In genomic region chr17:73532441-73532901, GRCh38 we compare ENCODE assay signal across 14 cellular contexts.
DNase-seq lines count a peak whose midpoint lies in the region; ATAC-seq and TF ChIP-seq lines count a peak whose summit lies in the region.
"Had no signal": no experiment of that assay in that cellular context is flagged by ENCODE, and none has a peak within 500 bp of the region (broad histone marks: within the 10 kb centered on the region; RNA-seq: fewer than 3 reads in every experiment).

No MANE protein-coding gene starts in this region.

- no peaks in the 10 kb centered on the region for H3K27me3 Mint-ChIP-seq in activated naive CD8-positive, alpha-beta T cell treated with anti-CD3 and anti-CD28 coated beads, Interleukin-2, amount 10 ng/mL, durations not matched to agents 7 days and 5 days
- no peaks in the 10 kb centered on the region for H3K27me3 Mint-ChIP-seq in activated naive CD8-positive, alpha-beta T cell treated with anti-CD3 and anti-CD28 coated beads, Interleukin-2, amount 50 U/mL, for 24 hours
- H3K27me3 Mint-ChIP-seq in brain: no peaks in the 10 kb centered on the region

- no peak overlapping the region for H3K4me3 Mint-ChIP-seq in activated naive CD8-positive, alpha-beta T cell treated with anti-CD3 and anti-CD28 coated beads, Interleukin-2, amount 10 ng/mL, durations not matched to agents 7 days and 5 days
- H3K4me3 Mint-ChIP-seq in activated naive CD8-positive, alpha-beta T cell treated with anti-CD3 and anti-CD28 coated beads, Interleukin-2, amount 50 U/mL, for 24 hours: no peak overlapping the region
- peak overlapping the region in 1 of 5 experiments; percentile 10 for H3K4me3 Mint-ChIP-seq in brain
- H3K4me3 Mint-ChIP-seq: effector memory CD8-positive, alpha-beta T cell had no signal

- H3K27ac ChIP-seq in spleen: peak overlapping the region in 6 of 8 donors; percentile 38 to 61 (median 58)
- H3K27ac ChIP-seq in ascending aorta: no peak overlapping the region
- H3K27ac ChIP-seq: foreskin keratinocyte, KMS-11, upper lobe of right lung had no signal

- H3K9me3 ChIP-seq in spleen (no peaks in the 10 kb centered on the region), ascending aorta (no peaks in the 10 kb centered on the region)
- H3K9me3 ChIP-seq: upper lobe of right lung had no signal

- no peak overlapping the region for H3K4me3 ChIP-seq in spleen
- H3K4me3 ChIP-seq in ascending aorta: no peak overlapping the region
- no peak overlapping the region for H3K4me3 ChIP-seq in foreskin fibroblast (ENCODE audit: low read depth in 1 of 2, low read length in 2 of 2)
- H3K4me3 ChIP-seq: upper lobe of right lung had no signal

- DNase-seq in activated naive CD8-positive, alpha-beta T cell treated with anti-CD3 and anti-CD28 coated beads, Interleukin-2, amount 10 ng/mL, durations not matched to agents 7 days and 5 days: no peak
- no peak for DNase-seq in activated naive CD8-positive, alpha-beta T cell treated with anti-CD3 and anti-CD28 coated beads, Interleukin-2, amount 50 U/mL, for 24 hours
- peak; percentile 18 for DNase-seq in NCI-H2171 (lab: John Stamatoyannopoulos, UW)
- DNase-seq in spleen: no peak
- DNase-seq in iPS-NIHi11 (ENCODE audit: low spot score): no peak
- DNase-seq in ascending aorta (ENCODE audit: low spot score in 2 of 2): no peak
- no peak for DNase-seq in foreskin fibroblast
- DNase-seq: activated gamma-delta T cell treated with Interleukin-2 at 50 U/mL for 16 hours; effector memory CD8-positive, alpha-beta T cell; foreskin keratinocyte; stimulated activated CD4-positive, alpha-beta T cell treated with anti-CD3 and anti-CD28 coated beads, Interleukin-2, amount 100 ng/mL, for 48 hours; upper lobe of right lung had no signal

- intact Hi-C loops in spleen (cut with DNase I; ENCODE audit: low total_unique reads) (no loop called here), ascending aorta (cut with DNase I) (no loop called here)

- H3K36me3 Mint-ChIP-seq in activated naive CD8-positive, alpha-beta T cell treated with anti-CD3 and anti-CD28 coated beads, Interleukin-2, amount 10 ng/mL, durations not matched to agents 7 days and 5 days: no peaks in the 10 kb centered on the region
- H3K36me3 Mint-ChIP-seq in activated naive CD8-positive, alpha-beta T cell treated with anti-CD3 and anti-CD28 coated beads, Interleukin-2, amount 50 U/mL, for 24 hours (ENCODE audit: low read depth): no peaks in the 10 kb centered on the region
- no peaks in the 10 kb centered on the region for H3K36me3 Mint-ChIP-seq in brain

- H3K36me3 ChIP-seq in spleen: no peaks in the 10 kb centered on the region
- no peaks in the 10 kb centered on the region for H3K36me3 ChIP-seq in ascending aorta
- H3K36me3 ChIP-seq: upper lobe of right lung had no signal

- WGBS in spleen, 5 donors: 33 to 42% (median 42%) methylated on average over 9 of the region's 9 CpGs

- no peak for TF ChIP-seq POLR2A in spleen (IDR thresholded peaks at IDR 0.05)

- POLR2A ChIA-PET in activated naive CD8-positive, alpha-beta T cell treated with anti-CD3 and anti-CD28 coated beads, Interleukin-2, amount 10 ng/mL, durations not matched to agents 7 days and 5 days (lab: Charles Lee): no interaction called here

- peak overlapping the region; percentile 15 for H3K27ac Mint-ChIP-seq in activated naive CD8-positive, alpha-beta T cell treated with anti-CD3 and anti-CD28 coated beads, Interleukin-2, amount 10 ng/mL, durations not matched to agents 7 days and 5 days
- H3K27ac Mint-ChIP-seq in activated naive CD8-positive, alpha-beta T cell treated with anti-CD3 and anti-CD28 coated beads, Interleukin-2, amount 50 U/mL, for 24 hours: no peak overlapping the region
- peak overlapping the region; percentile 29 to 90 (median 72) for H3K27ac Mint-ChIP-seq in brain
- H3K27ac Mint-ChIP-seq: effector memory CD8-positive, alpha-beta T cell had no signal

- TF ChIP-seq CTCF in brain (conservative IDR thresholded peaks at IDR 0.05) (no peak), spleen (IDR thresholded peaks at IDR 0.05 in 8 of 11, conservative IDR thresholded peaks at IDR 0.05 in 3 of 11) (no peak), ascending aorta (IDR thresholded peaks at IDR 0.05) (no peak), foreskin fibroblast (IDR thresholded peaks at IDR 0.05; ENCODE audit: low read depth, low read length) (no peak)

- H3K27me3 ChIP-seq in spleen (replicated peaks in 1 of 7) (no peaks in the 10 kb centered on the region), ascending aorta (no peaks in the 10 kb centered on the region)
- H3K27me3 ChIP-seq: foreskin keratinocyte had no signal

- H3K4me1 ChIP-seq in spleen (peaks cover 4 to 21% (median 14%) of the 10 kb centered on the region in 6 donors), ascending aorta (no peaks in the 10 kb centered on the region)
- H3K4me1 ChIP-seq: foreskin keratinocyte, upper lobe of right lung had no signal

- H3K4me1 Mint-ChIP-seq in activated naive CD8-positive, alpha-beta T cell treated with anti-CD3 and anti-CD28 coated beads, Interleukin-2, amount 10 ng/mL, durations not matched to agents 7 days and 5 days: peaks cover 13% of the 10 kb centered on the region
- no peaks in the 10 kb centered on the region for H3K4me1 Mint-ChIP-seq in activated naive CD8-positive, alpha-beta T cell treated with anti-CD3 and anti-CD28 coated beads, Interleukin-2, amount 50 U/mL, for 24 hours
- H3K4me1 Mint-ChIP-seq in brain: peaks cover 80% of the 10 kb centered on the region

- no peak for ATAC-seq in activated naive CD8-positive, alpha-beta T cell treated with anti-CD3 and anti-CD28 coated beads, Interleukin-2, amount 10 ng/mL, durations not matched to agents 7 days and 5 days (ENCODE audit: low read depth)
- ATAC-seq in activated naive CD8-positive, alpha-beta T cell treated with anti-CD3 and anti-CD28 coated beads, Interleukin-2, amount 50 U/mL, for 24 hours: no peak
- ATAC-seq: effector memory CD8-positive, alpha-beta T cell; foreskin keratinocyte had no signal

- H3K9me3 Mint-ChIP-seq in activated naive CD8-positive, alpha-beta T cell treated with anti-CD3 and anti-CD28 coated beads, Interleukin-2, amount 10 ng/mL, durations not matched to agents 7 days and 5 days: no peaks in the 10 kb centered on the region
- H3K9me3 Mint-ChIP-seq in activated naive CD8-positive, alpha-beta T cell treated with anti-CD3 and anti-CD28 coated beads, Interleukin-2, amount 50 U/mL, for 24 hours: no peaks in the 10 kb centered on the region
- no peaks in the 10 kb centered on the region for H3K9me3 Mint-ChIP-seq in brain
- H3K9me3 Mint-ChIP-seq: effector memory CD8-positive, alpha-beta T cell had no signal

Comparison
In these comparisons a context has a peak if more than half of its experiments do, and no peak if none do; other contexts are left out.
1. H3K27ac ChIP-seq: peak in spleen (6 of 8); none in ascending aorta (0 of 2).